ENCODE assay signal across 1 cellular context in genomic region chr2:46780801-46781445, GRCh38.
TF ChIP-seq lines count a peak whose summit lies in the region.

No MANE protein-coding gene starts in this region.

TF ChIP-seq in HepG2, 621 proteins besides CTCF, POLR2A, EP300 and RAD21 (continued from another document and continues in another):
- TF ChIP-seq ZNF280B (CRISPR knock-in tag; IDR thresholded peaks at IDR 0.05; ENCODE audit: borderline replicate concordance): no peak
- no peak for TF ChIP-seq FOXO4 (CRISPR knock-in tag; conservative IDR thresholded peaks at IDR 0.05)
- no peak for TF ChIP-seq CEBPZ (IDR thresholded peaks at IDR 0.05; ENCODE audit: low read length)
- peak; percentile 66; the same call in 1 of the 2 replicates for TF ChIP-seq MIXL1 (CRISPR knock-in tag; IDR thresholded peaks at IDR 0.05)
- 0 out of 2 replicates have a peak, but pooled peaks have one; percentile 32 for TF ChIP-seq HOXA3 (CRISPR knock-in tag; IDR thresholded peaks at IDR 0.05)
- TF ChIP-seq TP53 (CRISPR knock-in tag; conservative IDR thresholded peaks at IDR 0.05): no peak
- no peak for TF ChIP-seq ZNF512 (CRISPR knock-in tag; IDR thresholded peaks at IDR 0.05)
- TF ChIP-seq E2F2 (CRISPR knock-in tag; IDR thresholded peaks at IDR 0.05; ENCODE audit: borderline replicate concordance): no peak
- TF ChIP-seq ZMYM2 (CRISPR knock-in tag; IDR thresholded peaks at IDR 0.05): no peak
- peak; percentile 72 for TF ChIP-seq ZNF687 (CRISPR knock-in tag; IDR thresholded peaks at IDR 0.05)
- no peak for TF ChIP-seq THYN1 (CRISPR knock-in tag; IDR thresholded peaks at IDR 0.05; ENCODE audit: borderline replicate concordance, low read depth)
- TF ChIP-seq ZBTB39 (CRISPR knock-in tag; IDR thresholded peaks at IDR 0.05): no peak
- TF ChIP-seq KAT8 (CRISPR knock-in tag; IDR thresholded peaks at IDR 0.05): 0 out of 2 replicates have a peak, but pooled peaks have one; percentile 39
- peak; percentile 73 to 82; a peak in 3 of 4 replicates for TF ChIP-seq HMGXB4 (CRISPR knock-in tag; IDR thresholded peaks at IDR 0.05; ENCODE audit: borderline replicate concordance in 1 of 2, low read depth in 1 of 2)
- TF ChIP-seq ZBTB7B (CRISPR knock-in tag; IDR thresholded peaks at IDR 0.05): peak; percentile 83
- 0 out of 2 replicates have a peak, but pooled peaks have one; percentile 57 for TF ChIP-seq SMAD3 (CRISPR knock-in tag; IDR thresholded peaks at IDR 0.05)
- 0 out of 2 replicates have a peak, but pooled peaks have one; percentile 32 for TF ChIP-seq PHF8 (CRISPR knock-in tag; IDR thresholded peaks at IDR 0.05)
- 0 out of 2 replicates have a peak, but pooled peaks have one; percentile 63 for TF ChIP-seq ERF (CRISPR knock-in tag; IDR thresholded peaks at IDR 0.05)
- TF ChIP-seq ZMYM4 (CRISPR knock-in tag; IDR thresholded peaks at IDR 0.05): peak; percentile 55
- TF ChIP-seq RXRB (CRISPR knock-in tag; IDR thresholded peaks at IDR 0.05; ENCODE audit: borderline replicate concordance): peak; percentile 37; the same call in 1 of the 2 replicates
- no peak for TF ChIP-seq HNF4A (CRISPR knock-in tag; IDR thresholded peaks at IDR 0.05)
- TF ChIP-seq HOMEZ (CRISPR knock-in tag; IDR thresholded peaks at IDR 0.05; ENCODE audit: low read depth): 0 out of 2 replicates have a peak, but pooled peaks have one; percentile 52
- no peak for TF ChIP-seq SSRP1 (CRISPR knock-in tag; IDR thresholded peaks at IDR 0.05)
- TF ChIP-seq ZKSCAN8 (CRISPR knock-in tag; IDR thresholded peaks at IDR 0.05; ENCODE audit: borderline replicate concordance): no peak
- peak; percentile 50; the same call in 1 of the 2 replicates for TF ChIP-seq MAX (IDR thresholded peaks at IDR 0.05)
- TF ChIP-seq ZNF275 (CRISPR knock-in tag; IDR thresholded peaks at IDR 0.05; ENCODE audit: borderline replicate concordance): no peak
- no peak for TF ChIP-seq LBX2 (CRISPR knock-in tag; IDR thresholded peaks at IDR 0.05; ENCODE audit: borderline replicate concordance)
- no peak for TF ChIP-seq ETS1 (CRISPR knock-in tag; IDR thresholded peaks at IDR 0.05)
- TF ChIP-seq ZSCAN30 (CRISPR knock-in tag; IDR thresholded peaks at IDR 0.05): no peak
- peak; percentile 3; the same call in 1 of the 2 replicates for TF ChIP-seq BORCS8-MEF2B (CRISPR knock-in tag; IDR thresholded peaks at IDR 0.05)
